ENCODE assay signal across 8 cellular contexts in genomic region chr12:55930771-55931316, GRCh38. TPM values are rescaled to one million over a fixed set of nuclear protein-coding genes. Genes with fewer than 3 reads are reported as not detected.
A peak's percentile ranks its signal among the peaks of the same experiment; 100 is the strongest.
DNase-seq lines count a peak whose midpoint lies in the region; ATAC-seq and TF ChIP-seq lines count a peak whose summit lies in the region.

Gene DGKA, plus strand, starts transcription at chr12:55931162. Its CDS starts 5,342 bp downstream, at chr12:55936504.

- no peaks in the 10 kb centered on the region for H3K9me3 Mint-ChIP-seq in osteocyte (ENCODE audit: unreplicated experiment)

- H4K8ac ChIP-seq in IMR-90 (ENCODE audit: low read depth in 2 of 2, low read length in 2 of 2), result peak within 1 kb of the TSS; percentile 37 to 87

- H3K56ac ChIP-seq in IMR-90 (ENCODE audit: extremely low read depth, insufficient read depth, low read length), result peak within 1 kb of the TSS; percentile 72

- WGBS in IMR-90 (ENCODE audit: extremely low coverage in 2 of 2, insufficient read length in 1 of 2), 2 experiments, result no CpG with 5 or more reads among the region's 3 CpGs
- 45 to 52% methylated on average over 3 of the region's 3 CpGs for WGBS in thyroid gland, 2 donors

- peaks cover 16% of the 10 kb centered on the region for H3K9me1 ChIP-seq in IMR-90 (ENCODE audit: insufficient read depth, low read length)

- H3K27me3 Mint-ChIP-seq in osteocyte (ENCODE audit: unreplicated experiment), result no peaks in the 10 kb centered on the region

- ATAC-seq in IMR-90 (ENCODE audit: low read depth), result peak; percentile 21
- peak; percentile 54 for ATAC-seq in foreskin keratinocyte
- ATAC-seq in HG02970 (IDR thresholded peaks at IDR 0.05; ENCODE audit: low FRiP score, unreplicated experiment), result no peak

- H3K9me3 ChIP-seq in ES-I3 (ENCODE audit: control insufficient read depth, insufficient read depth, low read length) (no peaks in the 10 kb centered on the region), IMR-90 (ENCODE audit: control insufficient read depth, insufficient read depth, low read length) (no peaks in the 10 kb centered on the region), thyroid gland (no peaks in the 10 kb centered on the region)

- CTCF ChIA-PET in IMR-90 (lab: Yijun Ruan, JAX), result interaction anchor here (0.5 to 2.0 kb wide), 15 partner anchors 10 to 1577 kb away, joined by 3 to 5 read pairs (median 3); partner anchors contain the start of gene DNAJC14

- H3K4me3 Mint-ChIP-seq in osteocyte (ENCODE audit: unreplicated experiment), result peak within 1 kb of the TSS; percentile 93

- peak within 1 kb of the TSS; percentile 26; the same call in 2 of the 3 replicates for H2BK15ac ChIP-seq in IMR-90 (ENCODE audit: low read depth, low read length)

- peak within 1 kb of the TSS; percentile 86 for H4K91ac ChIP-seq in IMR-90 (ENCODE audit: insufficient read depth, low read depth, low read length)

- peak; percentile 51 for TF ChIP-seq RAD21 in IMR-90 (IDR thresholded peaks at IDR 0.05; ENCODE audit: low read length)

- peaks cover 48% of the 10 kb centered on the region for H3K4me1 Mint-ChIP-seq in osteocyte (ENCODE audit: unreplicated experiment)

- peak within 1 kb of the TSS; percentile 94 for H2AK5ac ChIP-seq in IMR-90 (ENCODE audit: low read depth, low read length)

- peak within 1 kb of the TSS; percentile 73 for H4K5ac ChIP-seq in IMR-90 (ENCODE audit: low read depth, low read length)

- peak within 1 kb of the TSS; percentile 78 for H3K4me3 ChIP-seq in IMR-90 (ENCODE audit: insufficient read depth, low read depth, low read length)
- H3K4me3 ChIP-seq in thyroid gland (replicated peaks in 1 of 3), result peak within 1 kb of the TSS; percentile 53 to 69 (median 68)

- no peaks in the 10 kb centered on the region for H4K20me1 ChIP-seq in IMR-90 (ENCODE audit: insufficient read depth, low read length)

- H3K14ac ChIP-seq in IMR-90 (replicated peaks; ENCODE audit: low read depth, low read length), result peak within 1 kb of the TSS; percentile 89

- H3K27ac ChIP-seq in IMR-90 (ENCODE audit: insufficient read depth, low read length) (peak within 1 kb of the TSS; percentile 84), foreskin keratinocyte (peak within 1 kb of the TSS; percentile 91), thyroid gland (peak within 1 kb of the TSS; percentile 30 to 74 (median 69))

- dilution Hi-C loops in IMR-90 (cut with HindIII; ENCODE audit: low sequenced_read_pairs, unreplicated experiment), result no loop called here

- no peaks in the 10 kb centered on the region for H3K36me3 ChIP-seq in ES-I3 (ENCODE audit: insufficient read depth, low read length)
- H3K36me3 ChIP-seq in IMR-90 (ENCODE audit: control insufficient read depth, insufficient read depth, low read length), result no peaks in the 10 kb centered on the region
- H3K36me3 ChIP-seq in thyroid gland, result no peaks in the 10 kb centered on the region

- DNase-seq in IMR-90 (peak; percentile 85), SIG-M5 (lab: John Stamatoyannopoulos, UW) (peak; percentile 53), foreskin keratinocyte (peak; percentile 91 to 97), osteocyte (ENCODE audit: extremely low spot score, unreplicated experiment) (no peak), thyroid gland (peak; percentile 24 to 27)
- peak; percentile 18 to 75 (median 46) for DNase-seq in activated naive CD4-positive, alpha-beta T cell (lab: John Stamatoyannopoulos, UW)

- in situ Hi-C loops in IMR-90 (cut with MboI; ENCODE audit: low sequenced_read_pairs), result no loop called here

- peak within 1 kb of the TSS; percentile 99 for H3K27ac Mint-ChIP-seq in osteocyte (ENCODE audit: unreplicated experiment)

- intact Hi-C loops in IMR-90 (cut with micrococcal nuclease) (loop anchor here (1.0 to 5.0 kb wide), 3 partner anchors 84 to 189 kb away; partner anchors contain the start of genes GDF11, ORMDL2 and SARNP), thyroid gland (cut with DNase I) (no loop called here)

- H3K9ac ChIP-seq in ES-I3 (ENCODE audit: low read depth, low read length), result peak within 1 kb of the TSS; percentile 74
- peak within 1 kb of the TSS; percentile 90 for H3K9ac ChIP-seq in IMR-90 (ENCODE audit: low read depth, low read length)

- peak within 1 kb of the TSS; percentile 82; the same call in 1 of the 2 replicates for H2BK120ac ChIP-seq in IMR-90 (ENCODE audit: low read depth, low read length)

- TF ChIP-seq POLR2A in IMR-90 (IDR thresholded peaks at IDR 0.05; ENCODE audit: low read depth, low read length) (no peak), thyroid gland (IDR thresholded peaks at IDR 0.05) (no peak)

- peak within 1 kb of the TSS; percentile 88 for H2AFZ ChIP-seq in IMR-90 (replicated peaks; ENCODE audit: low read length, poor library complexity)

- H2BK20ac ChIP-seq in IMR-90 (ENCODE audit: low read depth, low read length), result peak within 1 kb of the TSS; percentile 13; the same call in 1 of the 2 replicates

- H3K4me2 ChIP-seq in IMR-90 (ENCODE audit: low read depth, low read length), result peak within 1 kb of the TSS; percentile 92

- H3K4me1 ChIP-seq in ES-I3 (ENCODE audit: insufficient read depth, low read length) (peaks cover 39% of the 10 kb centered on the region), IMR-90 (ENCODE audit: control insufficient read depth, insufficient read depth, low read length) (peaks cover 18% of the 10 kb centered on the region), foreskin keratinocyte (peaks cover 35% of the 10 kb centered on the region), thyroid gland (peaks cover 17 to 44% of the 10 kb centered on the region in 2 donors)

- BruUV-seq in IMR-90 (replicated peaks; lab: Mats Ljungman, UMichigan), result no TSS peak

- peak within 1 kb of the TSS; percentile 89 for H2BK5ac ChIP-seq in IMR-90 (ENCODE audit: low read depth, low read length, poor library complexity, severe bottlenecking)

- peak within 1 kb of the TSS; percentile 97 for H2AK9ac ChIP-seq in IMR-90 (replicated peaks; ENCODE audit: low read depth, low read length, poor library complexity)

- H3K4ac ChIP-seq in IMR-90 (ENCODE audit: low read depth, low read length), result peak within 1 kb of the TSS; percentile 93

- H3K79me1 ChIP-seq in IMR-90 (ENCODE audit: low read depth in 1 of 2, low read length in 2 of 2), result peaks cover 38 to 78% of the 10 kb centered on the region in 2 experiments

- peak within 1 kb of the TSS; percentile 80 for H3K18ac ChIP-seq in IMR-90 (ENCODE audit: low read depth, low read length)

- no peaks in the 10 kb centered on the region for H3K36me3 Mint-ChIP-seq in osteocyte (ENCODE audit: unreplicated experiment)

- POLR2A ChIA-PET in IMR-90 (lab: Charles Lee; ENCODE audit: unreplicated experiment), result no interaction called here

- TF ChIP-seq CTCF in IMR-90 (conservative IDR thresholded peaks at IDR 0.05; ENCODE audit: low read depth, low read length), result peak; percentile 65
- peak; percentile 97 for TF ChIP-seq CTCF in foreskin keratinocyte (conservative IDR thresholded peaks at IDR 0.05)
- peak; percentile 66 for TF ChIP-seq CTCF in osteocyte (IDR thresholded peaks at IDR 0.05)
- TF ChIP-seq CTCF in thyroid gland (IDR thresholded peaks at IDR 0.05), result peak in 5 of 6 experiments; percentile 21 to 48 (median 36)

- H3K27me3 ChIP-seq in IMR-90 (ENCODE audit: control insufficient read depth, insufficient read depth, low read length) (no peaks in the 10 kb centered on the region), foreskin keratinocyte (no peaks in the 10 kb centered on the region), thyroid gland (no peaks in the 10 kb centered on the region)

- H3K23ac ChIP-seq in IMR-90 (ENCODE audit: low read depth, low read length), result peak within 1 kb of the TSS; percentile 57

TF ChIP-seq in IMR-90, 13 proteins besides CTCF, POLR2A, EP300 and RAD21:
- no peak for TF ChIP-seq CEBPB (IDR thresholded peaks at IDR 0.05; ENCODE audit: low read depth, low read length)
- no peak; the same call in 1 of the 2 replicates for TF ChIP-seq MAZ (IDR thresholded peaks at IDR 0.05; ENCODE audit: borderline replicate concordance, low read depth, low read length)
- TF ChIP-seq, protein P1, sequence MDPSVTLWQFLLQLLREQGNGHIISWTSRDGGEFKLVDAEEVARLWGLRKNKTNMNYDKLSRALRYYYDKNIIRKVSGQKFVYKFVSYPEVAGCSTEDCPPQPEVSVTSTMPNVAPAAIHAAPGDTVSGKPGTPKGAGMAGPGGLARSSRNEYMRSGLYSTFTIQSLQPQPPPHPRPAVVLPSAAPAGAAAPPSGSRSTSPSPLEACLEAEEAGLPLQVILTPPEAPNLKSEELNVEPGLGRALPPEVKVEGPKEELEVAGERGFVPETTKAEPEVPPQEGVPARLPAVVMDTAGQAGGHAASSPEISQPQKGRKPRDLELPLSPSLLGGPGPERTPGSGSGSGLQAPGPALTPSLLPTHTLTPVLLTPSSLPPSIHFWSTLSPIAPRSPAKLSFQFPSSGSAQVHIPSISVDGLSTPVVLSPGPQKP (IDR thresholded peaks at IDR 0.05; ENCODE audit: borderline replicate concordance, low read depth, low read length), result no peak
- no peak for TF ChIP-seq RCOR1 (IDR thresholded peaks at IDR 0.05; ENCODE audit: insufficient replicate concordance, low read length)
- no peak for TF ChIP-seq NFE2L2 (IDR thresholded peaks at IDR 0.05; ENCODE audit: low read depth, low read length)
- TF ChIP-seq SMC3 (IDR thresholded peaks at IDR 0.05; ENCODE audit: low read depth, low read length), result peak; percentile 54

RNA-seq across cellular contexts. Expression of gene DGKA, which starts in this region (rescaled TPM):
- total RNA-seq in IMR-90 (2012; rRNA removed) (61.4 and 71.9 TPM in 2 replicates), foreskin keratinocyte (252 and 284 TPM in 2 replicates), osteocyte (63.0 and 70.1 TPM in 2 replicates), thyroid gland (10 to 100 TPM; 20.6 to 55.9 (median 28.7) TPM)
- polyA plus RNA-seq in IMR-90 (2012; rRNA removed) (75.1 and 75.8 TPM in 2 replicates), foreskin keratinocyte (214 and 218 TPM in 2 replicates)
- 42.1 and 49.7 TPM in 2 replicates for polyA plus RNA-seq in IMR-90 (2012; cell fraction: cytosol; rRNA removed)
- polyA plus RNA-seq in IMR-90 (2012; cell fraction: nucleus; rRNA removed; ENCODE audit: low replicate concordance), result 198 and 228 TPM in 2 replicates

Comparison
In these comparisons a context has a peak if more than half of its experiments do, and no peak if none do; other contexts are left out.
1. CTCF ChIP-seq: peak in every context shown above with its lines; median percentile 97 in foreskin keratinocyte; 66 in osteocyte; 65 in IMR-90; 36 in thyroid gland.